ENCODE assay signal across 33 cellular contexts in the genomic region with DNA sequence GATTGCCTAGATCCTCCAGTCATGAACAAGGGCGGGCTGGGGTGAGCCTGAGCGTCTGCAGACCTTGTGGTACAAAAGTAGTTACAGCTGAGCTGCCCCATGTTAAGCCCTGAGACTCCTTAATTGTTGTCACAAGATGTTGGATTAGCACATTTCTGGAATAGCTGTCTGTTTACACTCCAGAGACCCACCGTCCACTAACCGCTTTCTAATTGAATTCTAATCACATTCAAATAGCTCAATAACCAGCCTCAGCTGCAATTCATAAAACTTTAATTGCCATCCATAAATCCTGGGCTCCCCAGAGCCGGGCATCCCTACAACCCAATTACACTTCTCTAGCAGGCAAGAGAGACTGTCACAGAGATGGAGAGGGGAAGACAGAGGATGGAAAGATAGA. TPM values are rescaled to one million over a fixed set of nuclear protein-coding genes. Genes with fewer than 3 reads are reported as not detected.
DNase-seq lines count a peak whose midpoint lies in the region; ATAC-seq, FAIRE-seq and TF ChIP-seq lines count a peak whose summit lies in the region.
"Had no signal": no experiment of that assay in that cellular context is flagged by ENCODE, and none has a peak within 500 bp of the region (broad histone marks: within the 10 kb centered on the region; RNA-seq: fewer than 3 reads in every experiment).

No MANE protein-coding gene starts in this region.

- H3K9me3 ChIP-seq in OCI-LY7 (ENCODE audit: low read length) (no peaks in the 10 kb centered on the region), mucosa of descending colon (no peaks in the 10 kb centered on the region)
- H3K9me3 ChIP-seq: A549, body of pancreas had no signal

- CTCF ChIA-PET in OCI-LY7 (lab: Charles Lee; ENCODE audit: unreplicated experiment) = interaction anchor here (1.0 kb wide), 1 partner anchor 13 kb away, joined by 3 read pairs; no protein-coding TSS in a partner anchor

- no peaks in the 10 kb centered on the region for H3K9me2 ChIP-seq in OCI-LY7 (ENCODE audit: insufficient read depth, low read length)

- 0 out of 2 replicates have a peak overlapping the region, but pooled peaks have one; percentile 36 for H3K4me2 ChIP-seq in OCI-LY7 (ENCODE audit: low read length)
- H3K4me2 ChIP-seq: A549 had no signal

- no peaks in the 10 kb centered on the region for H3K79me2 ChIP-seq in OCI-LY7 (ENCODE audit: insufficient read depth, low read depth, low read length)

- peak overlapping the region in 5 of 8 donors; percentile 19 to 81 (median 69) for H3K4me3 Mint-ChIP-seq in naive B cell
- no peak overlapping the region for H3K4me3 Mint-ChIP-seq in activated T-helper 2 cell treated with anti-CD3 and anti-CD28 coated beads, Interferon-gamma antibody, Interleukin-2, Interleukin-4, amounts not matched to agents 10 μg/mL and 5 μg/mL and 100 μg/mL, durations not matched to agents 14 hours and 24 hours and 36 hours (ENCODE audit: low read depth)

- H4K20me1 ChIP-seq in OCI-LY7 (ENCODE audit: insufficient read depth, low read length) = no peaks in the 10 kb centered on the region

- no peak for TF ChIP-seq CTCF in OCI-LY7 (conservative IDR thresholded peaks at IDR 0.05; ENCODE audit: low read length)
- no peak for TF ChIP-seq CTCF in mucosa of descending colon (IDR thresholded peaks at IDR 0.05)

- H3K27me3 Mint-ChIP-seq in naive B cell = peaks cover 75 to 93% (median 90%) of the 10 kb centered on the region in 3 donors
- peaks cover 89% of the 10 kb centered on the region for H3K27me3 Mint-ChIP-seq in activated T-helper 2 cell treated with anti-CD3 and anti-CD28 coated beads, Interferon-gamma antibody, Interleukin-2, Interleukin-4, amounts not matched to agents 10 μg/mL and 5 μg/mL and 100 μg/mL, durations not matched to agents 14 hours and 24 hours and 36 hours (ENCODE audit: low read depth)

- peak overlapping the region; percentile 77; the same call in 1 of the 2 replicates for H2AFZ ChIP-seq in OCI-LY7 (ENCODE audit: low read length)

- no peak overlapping the region for H3K27ac Mint-ChIP-seq in naive B cell
- no peak overlapping the region for H3K27ac Mint-ChIP-seq in activated T-helper 2 cell treated with anti-CD3 and anti-CD28 coated beads, Interferon-gamma antibody, Interleukin-2, Interleukin-4, amounts not matched to agents 10 μg/mL and 5 μg/mL and 100 μg/mL, durations not matched to agents 14 hours and 24 hours and 36 hours
- H3K27ac Mint-ChIP-seq: B cell had no signal

- no peak overlapping the region for H3K4me3 ChIP-seq in OCI-LY7 (ENCODE audit: low read depth, low read length, poor library complexity, severe bottlenecking)
- H3K4me3 ChIP-seq in mucosa of descending colon = no peak overlapping the region
- H3K4me3 ChIP-seq: A549, body of pancreas, lung had no signal

- POLR2A ChIA-PET in OCI-LY7 (lab: Charles Lee) = interaction anchor here (0.7 to 1.4 kb wide), 2 partner anchors 15 to 27 kb away, joined by 3 read pairs; no protein-coding TSS in a partner anchor

- H3K27ac ChIP-seq in OCI-LY7 (ENCODE audit: low read depth, low read length, poor library complexity, severe bottlenecking) = no peak overlapping the region
- H3K27ac ChIP-seq: A549, body of pancreas, epithelial cell of prostate had no signal

- peaks cover 0 to 30% (median 8%) of the 10 kb centered on the region in 7 donors for H3K9me3 Mint-ChIP-seq in naive B cell
- H3K9me3 Mint-ChIP-seq in activated T-helper 2 cell treated with anti-CD3 and anti-CD28 coated beads, Interferon-gamma antibody, Interleukin-2, Interleukin-4, amounts not matched to agents 10 μg/mL and 5 μg/mL and 100 μg/mL, durations not matched to agents 14 hours and 24 hours and 36 hours = no peaks in the 10 kb centered on the region

- H3K36me3 ChIP-seq in OCI-LY7 (ENCODE audit: insufficient read depth, low read length) (no peaks in the 10 kb centered on the region), mucosa of descending colon (ENCODE audit: low read depth) (no peaks in the 10 kb centered on the region)

- no TSS peak for BruUV-seq in OCI-LY7 (replicated peaks; lab: Mats Ljungman, UMichigan)

- DNase-seq in NCI-H146 (lab: John Stamatoyannopoulos, UW) (peak; percentile 18), NCI-H146 treated with DMSO at 0.1 percent for 48 hours (lab: John Stamatoyannopoulos, UW; ENCODE audit: unreplicated experiment) (no peak), OCI-LY7 (ENCODE audit: low spot score) (no peak), naive B cell (no peak), mucosa of descending colon (no peak), iPS-NIHi11 (ENCODE audit: low spot score) (no peak)
- no peak for DNase-seq in activated T-helper 2 cell treated with anti-CD3 and anti-CD28 coated beads, Interferon-gamma antibody, Interleukin-2, Interleukin-4, amounts not matched to agents 10 μg/mL and 5 μg/mL and 100 μg/mL, durations not matched to agents 14 hours and 24 hours and 36 hours (ENCODE audit: low spot score)
- DNase-seq: activated CD4-positive, alpha-beta T cell treated with anti-CD3 and anti-CD28 coated beads, Interleukin-2, amount 50 U/mL, for 4 hours; activated CD8-positive, alpha-beta memory T cell treated with anti-CD3 and anti-CD28 coated beads, Interleukin-2, amount 50 U/mL, for 4 hours; activated effector memory CD4-positive, alpha-beta T cell treated with anti-CD3 and anti-CD28 coated beads, Interleukin-2, amount 50 U/mL, for 16 hours; body of pancreas; effector CD4-positive, alpha-beta T cell; head of caudate nucleus; NCI-H1092; NCI-H2107; NCI-H510A; occipital lobe; RPMI8226; small intestine; stimulated activated CD4-positive, alpha-beta T cell treated with anti-CD3 and anti-CD28 coated beads, Interleukin-1b, Interleukin-23, amount 100 ng/mL, for 48 hours; T-helper 2 cell had no signal

- peak; percentile 93 for FAIRE-seq in G401.6 (lab: Jason Lieb, UNC)
- FAIRE-seq: A549, GM12891, small intestine had no signal

- ATAC-seq in naive B cell (ENCODE audit: low read depth in 2 of 2) = no peak
- ATAC-seq in mucosa of descending colon = no peak
- ATAC-seq: body of pancreas had no signal

- H3K4me1 Mint-ChIP-seq in naive B cell = peaks cover 29 to 57% (median 46%) of the 10 kb centered on the region in 3 donors
- peaks cover 26% of the 10 kb centered on the region for H3K4me1 Mint-ChIP-seq in activated T-helper 2 cell treated with anti-CD3 and anti-CD28 coated beads, Interferon-gamma antibody, Interleukin-2, Interleukin-4, amounts not matched to agents 10 μg/mL and 5 μg/mL and 100 μg/mL, durations not matched to agents 14 hours and 24 hours and 36 hours (ENCODE audit: low read depth)

- intact Hi-C loops in OCI-LY7 (cut with micrococcal nuclease; ENCODE audit: unreplicated experiment) (no loop called here), mucosa of descending colon (cut with DNase I, micrococcal nuclease) (no loop called here)
- intact Hi-C loops in activated T-helper 2 cell treated with anti-CD3 and anti-CD28 coated beads, Interferon-gamma antibody, Interleukin-2, Interleukin-4, amounts not matched to agents 10 μg/mL and 5 μg/mL and 100 μg/mL, durations not matched to agents 14 hours and 24 hours and 36 hours (cut with micrococcal nuclease) = no loop called here

- peaks cover 0 to 6% of the 10 kb centered on the region in 2 donors for H3K36me3 Mint-ChIP-seq in naive B cell
- no peaks in the 10 kb centered on the region for H3K36me3 Mint-ChIP-seq in activated T-helper 2 cell treated with anti-CD3 and anti-CD28 coated beads, Interferon-gamma antibody, Interleukin-2, Interleukin-4, amounts not matched to agents 10 μg/mL and 5 μg/mL and 100 μg/mL, durations not matched to agents 14 hours and 24 hours and 36 hours (ENCODE audit: low read depth)

- peaks cover 29% of the 10 kb centered on the region for H3K4me1 ChIP-seq in OCI-LY7 (ENCODE audit: insufficient read depth, low read length, poor library complexity, severe bottlenecking)
- peaks cover 22% of the 10 kb centered on the region for H3K4me1 ChIP-seq in mucosa of descending colon (ENCODE audit: low read depth)

RNA-seq across cellular contexts. Expression of gene GSX2, which starts 1.6 kb away (rescaled TPM):
- total RNA-seq in OCI-LY7 (2014; rRNA removed; shearing (Covaris generic)) = not detected in 2 replicates
- not detected in 2 replicates for total RNA-seq in OCI-LY7 (2022)
- not detected for polyA plus RNA-seq in naive B cell (ENCODE audit: low read depth in 6 of 6)
- total RNA-seq in mucosa of descending colon = not detected
- total RNA-seq in activated T-helper 2 cell treated with anti-CD3 and anti-CD28 coated beads, Interferon-gamma antibody, Interleukin-2, Interleukin-4, amounts not matched to agents 10 μg/mL and 5 μg/mL and 100 μg/mL, durations not matched to agents 14 hours and 24 hours and 36 hours = not detected in 2 replicates
- total RNA-seq: body of pancreas, fibroblast of villous mesenchyme, H4, lung, SK-MEL-5, subcutaneous adipose tissue, urinary bladder had no signal
- polyA plus RNA-seq: A549, adipose tissue, lung, small intestine, urinary bladder had no signal

RNA-seq across cellular contexts. Expression of gene CHIC2, which starts 34.0 kb away (rescaled TPM):
- total RNA-seq in OCI-LY7 (2014; rRNA removed; shearing (Covaris generic)) = 38.6 and 45.0 TPM in 2 replicates
- total RNA-seq in OCI-LY7 (2022) = 28.9 and 30.4 TPM in 2 replicates
- polyA plus RNA-seq in naive B cell (ENCODE audit: low read depth in 6 of 6) = 10 to 100 TPM; 56.6 to 81.9 (median 63.5) TPM
- total RNA-seq in mucosa of descending colon = 10 to 100 TPM; 22.6 to 27.5 (median 22.9) TPM
- 18.8 and 22.5 TPM in 2 replicates for total RNA-seq in activated T-helper 2 cell treated with anti-CD3 and anti-CD28 coated beads, Interferon-gamma antibody, Interleukin-2, Interleukin-4, amounts not matched to agents 10 μg/mL and 5 μg/mL and 100 μg/mL, durations not matched to agents 14 hours and 24 hours and 36 hours
